23 cellular contexts compared by ENCODE assay signal in genomic region chr12:65643595-65644386, GRCh38.
DNase-seq lines count a peak whose midpoint lies in the region; ATAC-seq, FAIRE-seq and TF ChIP-seq lines count a peak whose summit lies in the region.
"Had no signal": no experiment of that assay in that cellular context is flagged by ENCODE, and none has a peak within 500 bp of the region (broad histone marks: within the 10 kb centered on the region; RNA-seq: fewer than 3 reads in every experiment).

No MANE protein-coding gene starts in this region.

- H3K4me1 ChIP-seq in astrocyte (ENCODE audit: insufficient read depth, low read length) (peaks cover 24% of the 10 kb centered on the region), foreskin keratinocyte (peaks cover 21% of the 10 kb centered on the region)
- H3K4me1 ChIP-seq: psoas muscle, tibial nerve had no signal

- H3K9ac ChIP-seq in astrocyte (ENCODE audit: low read length): no peak overlapping the region

- peak overlapping the region; percentile 14 for H3K27ac Mint-ChIP-seq in astrocyte (ENCODE audit: unreplicated experiment)
- H3K27ac Mint-ChIP-seq in effector memory CD8-positive, alpha-beta T cell: no peak overlapping the region
- H3K27ac Mint-ChIP-seq: activated T-helper 17 cell treated with anti-CD3 and anti-CD28 coated beads, Interleukin-2, amount 50 U/mL, for 72 hours; CD14-positive monocyte; natural killer cell treated with Interleukin-12 subunit alpha and Interleukin-12 subunit beta and Interleukin-15 and Interleukin-18, amount 100 ng/mL, for 72 hours; stimulated activated naive B cell treated with anti-CD40 and anti-IgM and Interleukin-4, amounts not matched to agents 10 μg/mL and 1 μg/mL and 100 μg/mL, for 72 hours had no signal

- no peak overlapping the region for H3K4me2 ChIP-seq in astrocyte (ENCODE audit: low read length)

- no peaks in the 10 kb centered on the region for H3K36me3 Mint-ChIP-seq in astrocyte (ENCODE audit: low read depth, unreplicated experiment)
- peaks cover 4% of the 10 kb centered on the region for H3K36me3 Mint-ChIP-seq in effector memory CD8-positive, alpha-beta T cell (ENCODE audit: insufficient read depth)
- H3K36me3 Mint-ChIP-seq: CD14-positive monocyte; natural killer cell treated with Interleukin-12 subunit alpha and Interleukin-12 subunit beta and Interleukin-15 and Interleukin-18, amount 100 ng/mL, for 72 hours; stimulated activated naive B cell treated with anti-CD40 and anti-IgM and Interleukin-4, amounts not matched to agents 10 μg/mL and 1 μg/mL and 100 μg/mL, for 72 hours had no signal

- no peak overlapping the region for H3K4me3 Mint-ChIP-seq in astrocyte (ENCODE audit: unreplicated experiment)
- no peak overlapping the region for H3K4me3 Mint-ChIP-seq in effector memory CD8-positive, alpha-beta T cell
- H3K4me3 Mint-ChIP-seq: activated T-helper 17 cell treated with anti-CD3 and anti-CD28 coated beads, Interleukin-2, amount 50 U/mL, for 72 hours; CD14-positive monocyte; natural killer cell treated with Interleukin-12 subunit alpha and Interleukin-12 subunit beta and Interleukin-15 and Interleukin-18, amount 100 ng/mL, for 72 hours; stimulated activated naive B cell treated with anti-CD40 and anti-IgM and Interleukin-4, amounts not matched to agents 10 μg/mL and 1 μg/mL and 100 μg/mL, for 72 hours had no signal

- no peak overlapping the region for H2AFZ ChIP-seq in astrocyte (ENCODE audit: low read depth, low read length)

- no peak for FAIRE-seq in astrocyte (lab: Jason Lieb, UNC)
- FAIRE-seq in RCC 7860 (lab: Jason Lieb, UNC): no peak

- H3K9me3 ChIP-seq in astrocyte (ENCODE audit: insufficient read depth, low read depth, low read length): no peaks in the 10 kb centered on the region
- H3K9me3 ChIP-seq: heart left ventricle, psoas muscle, tibial nerve had no signal

- TF ChIP-seq CTCF in astrocyte (IDR thresholded peaks at IDR 0.05; ENCODE audit: insufficient read depth, low read depth, low read length) (no peak), foreskin keratinocyte (conservative IDR thresholded peaks at IDR 0.05) (no peak)

- no peaks in the 10 kb centered on the region for H3K27me3 Mint-ChIP-seq in astrocyte (ENCODE audit: low read depth, unreplicated experiment)
- no peaks in the 10 kb centered on the region for H3K27me3 Mint-ChIP-seq in effector memory CD8-positive, alpha-beta T cell

- H3K4me3 ChIP-seq in astrocyte (ENCODE audit: insufficient read depth, low read depth, low read length): no peak overlapping the region
- H3K4me3 ChIP-seq: heart left ventricle, psoas muscle, tibial nerve had no signal

- no peaks in the 10 kb centered on the region for H4K20me1 ChIP-seq in astrocyte (ENCODE audit: insufficient read depth, low read length)

- no peak overlapping the region for H3K27ac ChIP-seq in astrocyte (ENCODE audit: low read depth, low read length)
- H3K27ac ChIP-seq in foreskin keratinocyte: peak overlapping the region; percentile 96
- H3K27ac ChIP-seq: 22Rv1, heart left ventricle, psoas muscle, tibial nerve had no signal

- DNase-seq in DMS53 (lab: John Stamatoyannopoulos, UW) (peak; percentile 13), DMS53 treated with DMSO at 0.1 percent for 48 hours (lab: John Stamatoyannopoulos, UW; ENCODE audit: unreplicated experiment) (no peak), astrocyte (ENCODE audit: low read depth) (no peak), foreskin keratinocyte (peak; percentile 86 to 87), islet precursor cell (no peak), NCI-H146 (lab: John Stamatoyannopoulos, UW) (no peak), RCC 7860 (ENCODE audit: low spot score) (no peak)
- DNase-seq in effector memory CD8-positive, alpha-beta T cell: no peak
- DNase-seq: cerebellar nuclear complex; DMS79; heart left ventricle; NCI-H1436; NCI-H446 treated with DMSO at 0.1 percent for 48 hours; psoas muscle; SIG-M5; stimulated activated CD4-positive, alpha-beta T cell treated with anti-CD3 and anti-CD28 coated beads, Interleukin-12 subunit alpha, Interleukin-12 subunit beta, amount 100 ng/mL, for 4 hours; stimulated activated naive B cell treated with anti-CD40 and anti-IgM and Interleukin-4, amounts not matched to agents 10 μg/mL and 1 μg/mL and 100 μg/mL, for 72 hours had no signal

- peaks cover 11% of the 10 kb centered on the region for H3K4me1 Mint-ChIP-seq in astrocyte (ENCODE audit: low read depth, unreplicated experiment)
- H3K4me1 Mint-ChIP-seq in effector memory CD8-positive, alpha-beta T cell (ENCODE audit: low read depth in 2 of 2): no peaks in the 10 kb centered on the region
- H3K4me1 Mint-ChIP-seq: activated T-helper 17 cell treated with anti-CD3 and anti-CD28 coated beads, Interleukin-2, amount 50 U/mL, for 72 hours; CD14-positive monocyte; stimulated activated naive B cell treated with anti-CD40 and anti-IgM and Interleukin-4, amounts not matched to agents 10 μg/mL and 1 μg/mL and 100 μg/mL, for 72 hours had no signal

- H3K27me3 ChIP-seq in astrocyte (ENCODE audit: insufficient read depth, low read length) (no peaks in the 10 kb centered on the region), foreskin keratinocyte (no peaks in the 10 kb centered on the region)
- H3K27me3 ChIP-seq: heart left ventricle had no signal

- H3K9me3 Mint-ChIP-seq in astrocyte (ENCODE audit: unreplicated experiment): no peaks in the 10 kb centered on the region
- no peaks in the 10 kb centered on the region for H3K9me3 Mint-ChIP-seq in effector memory CD8-positive, alpha-beta T cell
- H3K9me3 Mint-ChIP-seq: stimulated activated naive B cell treated with anti-CD40 and anti-IgM and Interleukin-4, amounts not matched to agents 10 μg/mL and 1 μg/mL and 100 μg/mL, for 72 hours had no signal

- ATAC-seq in foreskin keratinocyte: peak; percentile 67
- ATAC-seq in effector memory CD8-positive, alpha-beta T cell (replicated peaks): no peak
- ATAC-seq: activated CD4-positive, CD25-positive, alpha-beta regulatory T cell treated with anti-CD3 and anti-CD28 coated beads, Interleukin-2, amount 50 U/mL, for 24 hours; activated T-helper 17 cell treated with anti-CD3 and anti-CD28 coated beads, Interleukin-2, amount 50 U/mL, for 72 hours; heart left ventricle; natural killer cell treated with Interleukin-12 subunit alpha and Interleukin-12 subunit beta and Interleukin-15 and Interleukin-18, amount 100 ng/mL, for 72 hours; psoas muscle; stimulated activated naive B cell treated with anti-CD40 and anti-IgM and Interleukin-4, amounts not matched to agents 10 μg/mL and 1 μg/mL and 100 μg/mL, for 72 hours had no signal

- H3K36me3 ChIP-seq in astrocyte (ENCODE audit: insufficient read depth, low read length): no peaks in the 10 kb centered on the region
- H3K36me3 ChIP-seq: heart left ventricle, tibial nerve had no signal

- H3K79me2 ChIP-seq in astrocyte (ENCODE audit: insufficient read depth, low read length): no peaks in the 10 kb centered on the region

Comparison
In these comparisons a context has a peak if more than half of its experiments do, and no peak if none do; other contexts are left out.
1. DNase-seq: peak in DMS53 (single experiment) and foreskin keratinocyte (2 of 2); none in DMS53 treated with DMSO at 0.1 percent for 48 hours (single experiment), astrocyte (single experiment), islet precursor cell (single experiment), NCI-H146 (single experiment), RCC 7860 (single experiment) and effector memory CD8-positive, alpha-beta T cell (0 of 3).